Comparison of ENCODE assay signal across 20 cellular contexts in the genomic region with DNA sequence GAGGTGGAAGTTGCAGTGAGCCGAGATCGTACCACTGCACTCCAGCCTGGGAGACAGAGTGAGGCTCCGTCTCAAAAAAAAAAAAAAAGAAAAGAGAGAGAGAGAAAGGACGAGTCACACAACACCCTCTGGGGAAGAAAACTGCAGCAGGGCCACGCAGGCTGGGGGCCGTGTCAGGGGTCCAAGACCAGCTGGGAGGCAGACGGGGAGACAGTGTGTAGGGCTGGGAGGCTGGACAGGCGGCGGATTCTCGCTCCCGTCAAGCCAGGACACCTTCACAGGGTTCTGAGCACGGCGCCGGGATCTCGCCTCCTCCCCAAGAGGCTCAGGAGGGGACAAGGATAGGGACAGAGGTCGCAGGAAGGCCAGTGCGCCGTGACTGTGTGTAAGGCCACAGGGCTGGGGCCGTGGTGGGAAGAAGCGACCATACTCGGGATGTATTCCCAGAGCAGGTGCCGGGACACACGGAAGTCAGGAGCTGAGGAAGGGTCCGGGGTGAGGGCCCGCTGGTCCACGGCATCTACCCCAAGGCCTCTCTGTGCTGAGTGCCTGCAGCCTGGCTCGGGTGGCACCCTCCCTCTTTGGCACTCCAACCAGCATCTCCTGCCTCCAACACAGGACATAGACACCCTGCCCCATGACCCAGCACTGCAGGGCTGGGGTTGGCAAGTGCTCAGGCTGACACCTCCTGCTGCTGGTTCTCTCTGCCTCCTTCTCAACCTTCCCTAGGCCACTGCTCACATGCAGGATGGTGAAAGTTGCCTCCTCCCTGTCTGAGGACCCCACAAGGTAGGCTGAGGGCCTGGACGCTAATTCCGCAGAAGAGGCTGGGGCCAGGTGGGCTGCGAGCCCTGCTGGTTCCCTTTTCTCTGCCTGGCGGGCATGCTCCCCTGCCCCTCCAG.
"Had no signal": no experiment of that assay in that cellular context is flagged by ENCODE, and none has a peak within 500 bp of the region (broad histone marks: within the 10 kb centered on the region; RNA-seq: fewer than 3 reads in every experiment).

No MANE protein-coding gene starts in this region.

- DNase-seq: activated CD4-positive, alpha-beta T cell treated with anti-CD3 and anti-CD28 coated beads for 1 hour; activated CD4-positive, alpha-beta T cell treated with anti-CD3 and anti-CD28 coated beads, Interleukin-2, amount 50 U/mL, for 1 hour; activated CD8-positive, alpha-beta T cell treated with anti-CD3 and anti-CD28 coated beads, Interleukin-2, amount 10 ng/mL, durations not matched to agents 7 days and 5 days; activated gamma-delta T cell treated with Interleukin-2 at 50 U/mL for 16 hours; adrenal gland; central memory CD4-positive, alpha-beta T cell; colonic mucosa; hippocampal formation; occipital lobe; posterior cingulate gyrus; sigmoid colon; stimulated activated CD4-positive, alpha-beta T cell treated with anti-CD3 and anti-CD28 coated beads, Interleukin-2, amount 100 ng/mL, for 48 hours; stimulated activated naive CD4-positive, alpha-beta T cell; upper lobe of right lung had no signal

- H3K4me2 ChIP-seq: smooth muscle cell had no signal

- H3K9me3 Mint-ChIP-seq: activated naive CD4-positive, alpha-beta T cell treated with anti-CD3 and anti-CD28 coated beads, Interleukin-2, amount 50 U/mL, for 24 hours; activated T-helper 1 cell treated with anti-CD3 and anti-CD28 coated beads, Interleukin-12 subunit alpha, Interleukin-12 subunit beta, Interleukin-2, Interleukin-4 antibody, amounts not matched to agents 30 ng/mL and 10 ng/mL and 1 ng/mL, durations not matched to agents 14 hours and 24 hours and 36 hours; memory B cell; neural crest cell had no signal

- H3K9me3 ChIP-seq: adrenal gland, colonic mucosa, esophagus muscularis mucosa, sigmoid colon, upper lobe of right lung had no signal

- H3K4me1 ChIP-seq: colonic mucosa had no signal

- H3K36me3 ChIP-seq: colonic mucosa had no signal

- ATAC-seq: activated CD8-positive, alpha-beta T cell treated with anti-CD3 and anti-CD28 coated beads, Interleukin-2, amount 10 ng/mL, durations not matched to agents 7 days and 5 days; upper lobe of right lung had no signal

- H3K27me3 ChIP-seq: adrenal gland, colonic mucosa, esophagus muscularis mucosa, sigmoid colon, upper lobe of right lung had no signal

- H3K27ac Mint-ChIP-seq: activated CD8-positive, alpha-beta T cell treated with anti-CD3 and anti-CD28 coated beads, Interleukin-2, amount 10 ng/mL, durations not matched to agents 7 days and 5 days; activated naive CD4-positive, alpha-beta T cell treated with anti-CD3 and anti-CD28 coated beads, Interleukin-2, amount 50 U/mL, for 24 hours; activated T-helper 1 cell treated with anti-CD3 and anti-CD28 coated beads, Interleukin-12 subunit alpha, Interleukin-12 subunit beta, Interleukin-2, Interleukin-4 antibody, amounts not matched to agents 30 ng/mL and 10 ng/mL and 1 ng/mL, durations not matched to agents 14 hours and 24 hours and 36 hours; memory B cell had no signal

- H3K27me3 Mint-ChIP-seq: activated naive CD4-positive, alpha-beta T cell treated with anti-CD3 and anti-CD28 coated beads, Interleukin-2, amount 50 U/mL, for 24 hours; memory B cell had no signal

- H3K27ac ChIP-seq: adrenal gland, colonic mucosa, esophagus muscularis mucosa, sigmoid colon, upper lobe of right lung had no signal

- H3K4me3 Mint-ChIP-seq: activated CD8-positive, alpha-beta T cell treated with anti-CD3 and anti-CD28 coated beads, Interleukin-2, amount 10 ng/mL, durations not matched to agents 7 days and 5 days; activated naive CD4-positive, alpha-beta T cell treated with anti-CD3 and anti-CD28 coated beads, Interleukin-2, amount 50 U/mL, for 24 hours; activated T-helper 1 cell treated with anti-CD3 and anti-CD28 coated beads, Interleukin-12 subunit alpha, Interleukin-12 subunit beta, Interleukin-2, Interleukin-4 antibody, amounts not matched to agents 30 ng/mL and 10 ng/mL and 1 ng/mL, durations not matched to agents 14 hours and 24 hours and 36 hours; memory B cell; neural crest cell had no signal

- H3K4me3 ChIP-seq: adrenal gland, colonic mucosa, esophagus muscularis mucosa, sigmoid colon, smooth muscle cell, upper lobe of right lung had no signal
